Comparison of ENCODE assay signal across 8 cellular contexts in the genomic region with DNA sequence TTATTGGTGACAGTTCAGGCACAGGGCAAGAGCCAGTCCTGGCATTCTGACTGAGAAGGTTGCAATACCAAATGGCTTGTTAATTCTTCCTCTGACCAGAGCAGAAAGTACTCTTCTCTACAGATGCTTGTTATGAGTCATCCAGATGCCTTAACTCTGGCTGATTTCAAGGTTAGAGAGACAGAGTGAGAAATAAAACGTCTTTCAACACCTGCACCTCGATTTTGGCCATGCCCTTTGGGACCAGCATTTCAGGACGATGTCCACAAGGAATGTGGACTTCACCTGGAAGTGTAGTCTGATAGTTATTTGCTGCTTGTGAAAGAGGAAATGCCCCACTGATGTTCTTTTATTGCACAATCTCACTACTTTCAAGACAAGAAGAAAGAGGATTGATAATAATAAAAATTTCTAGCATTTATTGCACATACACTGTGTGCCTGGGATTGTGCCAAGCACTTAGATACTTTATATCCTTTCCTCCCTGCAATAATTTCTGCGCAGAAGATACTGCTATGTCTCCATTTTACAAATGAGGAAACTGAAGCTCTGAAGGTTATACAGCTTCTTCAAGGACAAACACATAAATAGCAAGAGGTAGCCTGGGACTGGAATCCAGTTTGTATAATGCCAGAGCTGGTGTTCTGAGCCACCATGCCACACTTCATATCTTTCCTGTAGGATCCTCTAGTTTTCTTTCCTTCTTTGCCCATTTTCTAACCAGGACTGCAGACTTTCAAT. TPM values are rescaled to one million over a fixed set of nuclear protein-coding genes. Genes with fewer than 3 reads are reported as not detected.
A peak's percentile ranks its signal among the peaks of the same experiment; 100 is the strongest.
DNase-seq lines count a peak whose midpoint lies in the region; ATAC-seq and TF ChIP-seq lines count a peak whose summit lies in the region.

No MANE protein-coding gene starts in this region.

- no TSS peak for BruUV-seq in PC-3 (replicated peaks; lab: Mats Ljungman, UMichigan)

- H3K4me1 Mint-ChIP-seq in WTC11, result no peaks in the 10 kb centered on the region

- H3K36me3 Mint-ChIP-seq in WTC11, result no peaks in the 10 kb centered on the region

- no peaks in the 10 kb centered on the region for H3K9me3 Mint-ChIP-seq in WTC11

- no peak overlapping the region for H4K91ac ChIP-seq in mesenchymal stem cell (ENCODE audit: low read length)

- H4K20me1 ChIP-seq in PC-3 (ENCODE audit: low read length), result no peaks in the 10 kb centered on the region

- H3K27ac ChIP-seq in PC-3 (ENCODE audit: low read length), result no peak overlapping the region
- no peak overlapping the region for H3K27ac ChIP-seq in mesenchymal stem cell (ENCODE audit: low read length, poor library complexity, severe bottlenecking)

- no peak overlapping the region for H4K8ac ChIP-seq in mesenchymal stem cell (ENCODE audit: low read length)

- H3K4me1 ChIP-seq in PC-3 (ENCODE audit: insufficient read depth, low read length), result no peaks in the 10 kb centered on the region
- H3K4me1 ChIP-seq in mesenchymal stem cell (ENCODE audit: control insufficient read depth, insufficient read depth, low read depth, low read length), result no peaks in the 10 kb centered on the region

- H3K36me3 ChIP-seq in PC-3 (ENCODE audit: low read depth, low read length), result no peaks in the 10 kb centered on the region
- H3K36me3 ChIP-seq in mesenchymal stem cell (ENCODE audit: control insufficient read depth in 1 of 2, insufficient read depth in 2 of 2, low read depth in 1 of 2, low read length in 2 of 2), result no peaks in the 10 kb centered on the region

- H3K18ac ChIP-seq in mesenchymal stem cell (ENCODE audit: low read depth in 1 of 2, low read length in 2 of 2), result no peak overlapping the region

- intact Hi-C loops in PC-3 (cut with micrococcal nuclease), result no loop called here

- H2BK15ac ChIP-seq in mesenchymal stem cell (ENCODE audit: low read depth, poor library complexity, severe bottlenecking), result no peak overlapping the region

- H3K9me3 ChIP-seq in PC-3 (ENCODE audit: low read length), result no peaks in the 10 kb centered on the region
- H3K9me3 ChIP-seq in mesenchymal stem cell (ENCODE audit: control insufficient read depth, low read length), result no peaks in the 10 kb centered on the region

- POLR2A ChIA-PET in PC-3 (lab: Charles Lee; ENCODE audit: unreplicated experiment) (no interaction called here), WTC11 (lab: Charles Lee) (no interaction called here)

- H3K79me2 ChIP-seq in PC-3 (ENCODE audit: low read length), result no peaks in the 10 kb centered on the region

- no peak overlapping the region for H3K27ac Mint-ChIP-seq in WTC11

- no peak overlapping the region for H3K4me3 ChIP-seq in PC-3 (ENCODE audit: low read length)
- H3K4me3 ChIP-seq in mesenchymal stem cell (ENCODE audit: insufficient read depth in 1 of 2, low read depth in 1 of 2, low read length in 2 of 2), result no peak overlapping the region

- no peaks in the 10 kb centered on the region for H3K9me2 ChIP-seq in PC-3 (replicated peaks; ENCODE audit: low read length)

- H3K4me3 Mint-ChIP-seq in WTC11, result no peak overlapping the region

- no peak overlapping the region for H3K23ac ChIP-seq in mesenchymal stem cell (ENCODE audit: low read length in 2 of 2)

- H3K27me3 ChIP-seq in PC-3 (ENCODE audit: low read length) (no peaks in the 10 kb centered on the region), mesenchymal stem cell (ENCODE audit: control insufficient read depth in 1 of 2, insufficient read depth in 1 of 2, low read length in 2 of 2) (no peaks in the 10 kb centered on the region)

- H3K4me2 ChIP-seq in PC-3 (ENCODE audit: low read length) (no peak overlapping the region), mesenchymal stem cell (ENCODE audit: low read length, poor library complexity, severe bottlenecking) (no peak overlapping the region)

- no peaks in the 10 kb centered on the region for H3F3A ChIP-seq in PC-3 (ENCODE audit: low read length, unreplicated experiment)

- H3K14ac ChIP-seq in mesenchymal stem cell (ENCODE audit: low read length in 2 of 2), result no peak overlapping the region

- no peaks in the 10 kb centered on the region for H3K27me3 Mint-ChIP-seq in WTC11 (ENCODE audit: low read depth)

- ATAC-seq in HG02943 (IDR thresholded peaks at IDR 0.05; ENCODE audit: low read depth, unreplicated experiment) (peak; percentile 96), PC-3 (peak; percentile 77), WTC11 (no peak)

- no peak overlapping the region for H3K4ac ChIP-seq in mesenchymal stem cell (ENCODE audit: low read depth in 1 of 2, low read length in 2 of 2)

- no peak overlapping the region for H2AK5ac ChIP-seq in mesenchymal stem cell (ENCODE audit: low read length, severe bottlenecking)

- H3K9ac ChIP-seq in PC-3 (ENCODE audit: low read length) (no peak overlapping the region), mesenchymal stem cell (ENCODE audit: low read length) (no peak overlapping the region)

- no peak overlapping the region for H2AFZ ChIP-seq in PC-3 (ENCODE audit: low read length)
- no peak overlapping the region for H2AFZ ChIP-seq in mesenchymal stem cell (ENCODE audit: low read depth, low read length)

- no peak overlapping the region for H2BK5ac ChIP-seq in mesenchymal stem cell (ENCODE audit: low read depth, low read length, poor library complexity, severe bottlenecking)

- DNase-seq in DMS53 (lab: John Stamatoyannopoulos, UW) (peak; percentile 48), DMS53 treated with DMSO at 0.1 percent for 48 hours (lab: John Stamatoyannopoulos, UW; ENCODE audit: unreplicated experiment) (no peak), PC-3 (no peak), mesenchymal stem cell (peak; percentile 71), mesenteric fat pad (ENCODE audit: low spot score) (no peak), NCI-H82 (lab: John Stamatoyannopoulos, UW) (no peak), WTC11 (ENCODE audit: low spot score) (no peak)

- CTCF ChIA-PET in PC-3 (lab: Charles Lee) (no interaction called here), WTC11 (lab: Charles Lee) (no interaction called here)

- H2BK120ac ChIP-seq in mesenchymal stem cell (ENCODE audit: low read depth, low read length), result no peak overlapping the region

- TF ChIP-seq CTCF in PC-3 (conservative IDR thresholded peaks at IDR 0.05; ENCODE audit: low read depth, low read length), result no peak
- no peak for TF ChIP-seq CTCF in WTC11 (IDR thresholded peaks at IDR 0.05)

- no peak overlapping the region for H2BK12ac ChIP-seq in mesenchymal stem cell (ENCODE audit: low read length in 2 of 2)

- H3K79me1 ChIP-seq in mesenchymal stem cell (replicated peaks; ENCODE audit: low read length, poor library complexity, severe bottlenecking), result no peaks in the 10 kb centered on the region

- WGBS in mesenchymal stem cell, result 53% methylated on average over 4 of the region's 4 CpGs

TF ChIP-seq in WTC11, 78 proteins besides CTCF, POLR2A, EP300 and RAD21:
- TF ChIP-seq ETV6 (CRISPR knock-in tag; IDR thresholded peaks at IDR 0.05), result no peak
TF ChIP-seq in WTC11: peak in this region for 0.

RNA-seq across cellular contexts. Expression of gene MCM3, which starts 33.5 kb away (rescaled TPM):
- 201 and 203 TPM in 2 replicates for total RNA-seq in PC-3 (2014; rRNA removed)
- polyA plus RNA-seq in mesenchymal stem cell (2013, experiment 1 of 2), result 13.5 TPM
- polyA plus RNA-seq in mesenchymal stem cell (2013, experiment 2 of 2), result 13.5 TPM
- total RNA-seq in mesenteric fat pad, result 22.2 TPM
- total RNA-seq in WTC11 (2021), result 252 to 276 TPM (median 253 TPM) in 3 replicates

RNA-seq across cellular contexts. Expression of gene PAQR8, which starts 43.9 kb away (rescaled TPM):
- total RNA-seq in PC-3 (2014; rRNA removed) (0.44 and 0.46 TPM in 2 replicates), mesenteric fat pad (3.9 TPM), WTC11 (2021) (11.1 to 12.5 TPM (median 11.7 TPM) in 3 replicates)
- 2.3 TPM for polyA plus RNA-seq in mesenchymal stem cell (2013, experiment 1 of 2)
- polyA plus RNA-seq in mesenchymal stem cell (2013, experiment 2 of 2), result 2.4 TPM

Comparison
In these comparisons a context has a peak if more than half of its experiments do, and no peak if none do; other contexts are left out.
1. DNase-seq: peak in DMS53 (single experiment) and mesenchymal stem cell (single experiment); none in DMS53 treated with DMSO at 0.1 percent for 48 hours (single experiment), PC-3 (single experiment), mesenteric fat pad (single experiment), NCI-H82 (single experiment) and WTC11 (single experiment).